Comparison of ENCODE assay signal across 30 cellular contexts in genomic region chr20:58173091-58173490, GRCh38. TPM values are rescaled to one million over a fixed set of nuclear protein-coding genes. Genes with fewer than 3 reads are reported as not detected.
A peak's percentile ranks its signal among the peaks of the same experiment; 100 is the strongest.
DNase-seq lines count a peak whose midpoint lies in the region; ATAC-seq, FAIRE-seq and TF ChIP-seq lines count a peak whose summit lies in the region.
"Had no signal": no experiment of that assay in that cellular context is flagged by ENCODE, and none has a peak within 500 bp of the region (broad histone marks: within the 10 kb centered on the region; RNA-seq: fewer than 3 reads in every experiment).

No MANE protein-coding gene starts in this region.

- H3K9ac ChIP-seq in K562 (ENCODE audit: insufficient read depth in 1 of 2, low read depth in 2 of 2, low read length in 2 of 2): no peak overlapping the region

- TF ChIP-seq EP300 in K562 (IDR thresholded peaks at IDR 0.05; ENCODE audit: low read length): no peak

- H3K27ac Mint-ChIP-seq in T-helper 17 cell: no peak overlapping the region
- H3K27ac Mint-ChIP-seq: CD4-positive, alpha-beta T cell; H9; HFFc6 had no signal

- H3K4me3 ChIP-seq in BE2C (ENCODE audit: low read depth, low read length) (peak overlapping the region; percentile 63), K562 (no peak overlapping the region), tibial artery (no peak overlapping the region)
- H3K4me3 ChIP-seq: PC-9, SJSA1 had no signal

- no peak overlapping the region for H3K4me3 Mint-ChIP-seq in T-helper 17 cell
- H3K4me3 Mint-ChIP-seq: CD4-positive, alpha-beta T cell; H9; HFFc6 had no signal

- POLR2A ChIA-PET in K562 (lab: Yijun Ruan, JAX): interaction anchor here (1.5 kb wide), 1 partner anchor 12 kb away, joined by 5 read pairs; no protein-coding TSS in a partner anchor

- H3K4me2 ChIP-seq in K562 (ENCODE audit: insufficient read depth, low read length): no peak overlapping the region
- H3K4me2 ChIP-seq: PC-9 had no signal

- FAIRE-seq in HTR-8/SVneo (lab: Jason Lieb, UNC) (peak; percentile 58), K562 (lab: Jason Lieb, UNC) (no peak)
- FAIRE-seq: D721Med, GM18507 had no signal

- H3K27me3 ChIP-seq in BE2C: no peaks in the 10 kb centered on the region
- peaks cover 18 to 55% of the 10 kb centered on the region in 2 experiments for H3K27me3 ChIP-seq in K562 (ENCODE audit: control insufficient read depth in 2 of 2, insufficient read depth in 2 of 2, low read length in 2 of 2)
- no peaks in the 10 kb centered on the region for H3K27me3 ChIP-seq in tibial artery
- H3K27me3 ChIP-seq: SJSA1 had no signal

- WGBS in K562 (ENCODE audit: insufficient coverage, low coverage, missing lambda C conversion rate): 10% methylated on average over 4 of the region's 9 CpGs

- no peak overlapping the region for H2AFZ ChIP-seq in K562 (ENCODE audit: low read depth, low read length)
- H2AFZ ChIP-seq: PC-9 had no signal

- DNase-seq in BE2C (peak; percentile 68), HTR-8/SVneo (ENCODE audit: insufficient read length, low spot score) (no peak), K562 (ENCODE audit: extremely low read depth in 1 of 4, low spot score in 3 of 4) (peak in 3 of 4 experiments; percentile 61 to 70 (median 69)), tibial artery (no peak), T-helper 17 cell (no peak)
- DNase-seq: 8988T; ACHN; CD4-positive, alpha-beta T cell; GM23248; H9; HFFc6; Kasumi-1; NCI-H1105; NCI-H1436 treated with DMSO at 0.1 percent for 48 hours; NCI-H187 treated with DMSO at 0.1 percent for 48 hours; NCI-H2171 treated with DMSO at 0.1 percent for 48 hours; NCI-H345; NCI-H524; NCI-H774; PC-9 had no signal

- in situ Hi-C loops in K562 (cut with MboI): no loop called here

- H3K27me3 Mint-ChIP-seq in T-helper 17 cell: peaks cover 38% of the 10 kb centered on the region
- H3K27me3 Mint-ChIP-seq: CD4-positive, alpha-beta T cell had no signal

- ATAC-seq in K562: peak; percentile 86
- no peak for ATAC-seq in T-helper 17 cell
- no peak for ATAC-seq in HG03175 (IDR thresholded peaks at IDR 0.05; ENCODE audit: unreplicated experiment)
- no peak for ATAC-seq in HG03442 (IDR thresholded peaks at IDR 0.05; ENCODE audit: unreplicated experiment)
- ATAC-seq: Right ventricle myocardium inferior had no signal

- CTCF ChIA-PET in K562 (lab: Yijun Ruan, JAX; ENCODE audit: low intra/inter-chr PET ratio): no interaction called here

- H3K9me3 ChIP-seq in BE2C: no peaks in the 10 kb centered on the region
- H3K9me3 ChIP-seq in K562 (replicated peaks; ENCODE audit: control insufficient read depth, insufficient read depth, low read depth, low read length): no peaks in the 10 kb centered on the region
- H3K9me3 ChIP-seq in tibial artery: no peaks in the 10 kb centered on the region
- no peaks in the 10 kb centered on the region for H3K9me3 ChIP-seq in T-helper 17 cell (ENCODE audit: control insufficient read depth, low read length, poor library complexity, severe bottlenecking)
- H3K9me3 ChIP-seq: SJSA1 had no signal

- H3K4me1 Mint-ChIP-seq in T-helper 17 cell: no peaks in the 10 kb centered on the region

- no peaks in the 10 kb centered on the region for H3K79me2 ChIP-seq in K562 (ENCODE audit: control insufficient read depth, insufficient read depth, low read length)

- TF ChIP-seq RAD21 in K562 (CRISPR knock-in tag; conservative IDR thresholded peaks at IDR 0.05 in 1 of 2, IDR thresholded peaks at IDR 0.05 in 1 of 2): no peak

- H3K27ac ChIP-seq in K562 (ENCODE audit: extremely low read depth, low read depth, low read length) (no peak overlapping the region), tibial artery (peak overlapping the region; percentile 81 to 89)
- H3K27ac ChIP-seq: GM23248, HL-60, PC-9, SJSA1 had no signal

- intact Hi-C loops in K562 (cut with micrococcal nuclease) (no loop called here), tibial artery (cut with DNase I; ENCODE audit: low total_unique reads) (no loop called here)

- peaks cover 11% of the 10 kb centered on the region for H3K4me1 ChIP-seq in BE2C
- peaks cover 0 to 4% of the 10 kb centered on the region in 2 experiments; a peak in 2 of 5 replicates for H3K4me1 ChIP-seq in K562 (replicated peaks in 1 of 2; ENCODE audit: control insufficient read depth in 2 of 2, insufficient read depth in 2 of 2, low read length in 2 of 2)
- H3K4me1 ChIP-seq in tibial artery: peaks cover 0 to 45% (median 19%) of the 10 kb centered on the region in 4 donors

- no TSS peak for BruUV-seq in K562 (replicated peaks; lab: Mats Ljungman, UMichigan)

- no peak for TF ChIP-seq POLR2A in K562 (conservative IDR thresholded peaks at IDR 0.05)

- no peak for TF ChIP-seq CTCF in BE2C (IDR thresholded peaks at IDR 0.05; ENCODE audit: low read depth, low read length)
- TF ChIP-seq CTCF in K562 (IDR thresholded peaks at IDR 0.05 in 2 of 3, conservative IDR thresholded peaks at IDR 0.05 in 1 of 3; ENCODE audit: insufficient read depth in 2 of 3, low read depth in 1 of 3, low read length in 3 of 3): no peak
- TF ChIP-seq CTCF in tibial artery (IDR thresholded peaks at IDR 0.05): no peak

- no peaks in the 10 kb centered on the region for H3K36me3 Mint-ChIP-seq in T-helper 17 cell (ENCODE audit: low read depth)

- no peaks in the 10 kb centered on the region for H3K9me1 ChIP-seq in K562 (ENCODE audit: control insufficient read depth, insufficient read depth, low read length)

- H3K36me3 ChIP-seq in BE2C (no peaks in the 10 kb centered on the region), K562 (ENCODE audit: control insufficient read depth, insufficient read depth, low read length) (no peaks in the 10 kb centered on the region), tibial artery (no peaks in the 10 kb centered on the region)
- H3K36me3 ChIP-seq: SJSA1 had no signal

- H4K20me1 ChIP-seq in K562 (replicated peaks; ENCODE audit: control insufficient read depth, insufficient read depth, low read length): no peaks in the 10 kb centered on the region

TF ChIP-seq in K562, 482 proteins besides CTCF, POLR2A, EP300 and RAD21:
- no peak for TF ChIP-seq THAP7 (CRISPR knock-in tag; IDR thresholded peaks at IDR 0.05)
- TF ChIP-seq NFYB (IDR thresholded peaks at IDR 0.05; ENCODE audit: extremely low read depth, insufficient read length): peak; percentile 38

RNA-seq across cellular contexts. Expression of gene ANKRD60, which starts 55.4 kb away (rescaled TPM):
- polyA plus RNA-seq in BE2C (2012; ENCODE audit: insufficient read depth, insufficient read length, low read depth): not detected
- not detected in 2 replicates for total RNA-seq in K562 (2011; cell fraction: chromatin; rRNA removed; ENCODE audit: low replicate concordance)
- not detected in 2 replicates for total RNA-seq in K562 (2011; cell fraction: nucleolus; rRNA removed)
- not detected in 2 replicates for total RNA-seq in K562 (2011; cell fraction: nucleoplasm; rRNA removed)
- total RNA-seq in K562 (2014; rRNA removed) (not detected in 2 replicates), K562 (2014; rRNA removed; fragmentation: Illumina TruSeq; extraction: Trizol) (not detected in 2 replicates), K562 (2015; rRNA removed; fragmentation: Illumina TruSeq; extraction: Trizol) (not detected in 2 replicates), K562 (2021) (not detected in 2 replicates), T-helper 17 cell (not detected)
- polyA plus RNA-seq in K562 (2011; rRNA removed) (not detected in 2 replicates), K562 (2014; fragmentation: Illumina TruSeq; extraction: Trizol) (not detected in 2 replicates), K562 (2014; fragmentation: Nextera tagmentation; extraction: Ambion mirVana) (not detected), K562 (2014; rRNA removed) (not detected in 2 replicates)
- not detected in 2 replicates for polyA plus RNA-seq in K562 (2011; cell fraction: cytosol; rRNA removed)
- not detected in 2 replicates for polyA plus RNA-seq in K562 (2011; cell fraction: nucleus; rRNA removed)
- polyA plus RNA-seq in K562 (2012): not detected in 2 replicates
- polyA minus RNA-seq in K562 (2011; rRNA and poly(A)+ RNA removed): not detected in 2 replicates
- polyA minus RNA-seq in K562 (2011; cell fraction: cytosol; rRNA and poly(A)+ RNA removed): not detected in 2 replicates
- polyA minus RNA-seq in K562 (2011; cell fraction: nucleus; rRNA and poly(A)+ RNA removed): not detected in 2 replicates
- total RNA-seq: CD4-positive, alpha-beta T cell; GM23248; H9; HFFc6; M059J; PC-9; Right ventricle myocardium inferior; RPMI7951; SJSA1 had no signal
- polyA plus RNA-seq: BJ, GM23248 had no signal

Comparison
In these comparisons a context has a peak if more than half of its experiments do, and no peak if none do; other contexts are left out.
1. DNase-seq: peak in BE2C (single experiment) and K562 (3 of 4); none in HTR-8/SVneo (single experiment), tibial artery (0 of 2) and T-helper 17 cell (0 of 3).